ENCODE assay signal across 1 cellular context in genomic region chr10:78931333-78932083, GRCh38.
TF ChIP-seq lines count a peak whose summit lies in the region.

No MANE protein-coding gene starts in this region.

TF ChIP-seq in HEK293, 187 proteins besides CTCF, POLR2A, EP300 and RAD21 (continued from another document and continues in another):
- TF ChIP-seq, protein P1, sequence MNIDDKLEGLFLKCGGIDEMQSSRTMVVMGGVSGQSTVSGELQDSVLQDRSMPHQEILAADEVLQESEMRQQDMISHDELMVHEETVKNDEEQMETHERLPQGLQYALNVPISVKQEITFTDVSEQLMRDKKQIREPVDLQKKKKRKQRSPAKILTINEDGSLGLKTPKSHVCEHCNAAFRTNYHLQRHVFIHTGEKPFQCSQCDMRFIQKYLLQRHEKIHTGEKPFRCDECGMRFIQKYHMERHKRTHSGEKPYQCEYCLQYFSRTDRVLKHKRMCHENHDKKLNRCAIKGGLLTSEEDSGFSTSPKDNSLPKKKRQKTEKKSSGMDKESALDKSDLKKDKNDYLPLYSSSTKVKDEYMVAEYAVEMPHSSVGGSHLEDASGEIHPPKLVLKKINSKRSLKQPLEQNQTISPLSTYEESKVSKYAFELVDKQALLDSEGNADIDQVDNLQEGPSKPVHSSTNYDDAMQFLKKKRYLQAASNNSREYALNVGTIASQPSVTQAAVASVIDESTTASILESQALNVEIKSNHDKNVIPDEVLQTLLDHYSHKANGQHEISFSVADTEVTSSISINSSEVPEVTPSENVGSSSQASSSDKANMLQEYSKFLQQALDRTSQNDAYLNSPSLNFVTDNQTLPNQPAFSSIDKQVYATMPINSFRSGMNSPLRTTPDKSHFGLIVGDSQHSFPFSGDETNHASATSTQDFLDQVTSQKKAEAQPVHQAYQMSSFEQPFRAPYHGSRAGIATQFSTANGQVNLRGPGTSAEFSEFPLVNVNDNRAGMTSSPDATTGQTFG (tag by site-specific recombination; IDR thresholded peaks at IDR 0.05; ENCODE audit: borderline replicate concordance), result no peak
- no peak for TF ChIP-seq GFI1B (tag by site-specific recombination; IDR thresholded peaks at IDR 0.05)
- TF ChIP-seq ZNF121 (tag by site-specific recombination; IDR thresholded peaks at IDR 0.05), result no peak
- TF ChIP-seq KLF10 (tag by site-specific recombination; IDR thresholded peaks at IDR 0.05), result no peak
- TF ChIP-seq, protein P2, sequence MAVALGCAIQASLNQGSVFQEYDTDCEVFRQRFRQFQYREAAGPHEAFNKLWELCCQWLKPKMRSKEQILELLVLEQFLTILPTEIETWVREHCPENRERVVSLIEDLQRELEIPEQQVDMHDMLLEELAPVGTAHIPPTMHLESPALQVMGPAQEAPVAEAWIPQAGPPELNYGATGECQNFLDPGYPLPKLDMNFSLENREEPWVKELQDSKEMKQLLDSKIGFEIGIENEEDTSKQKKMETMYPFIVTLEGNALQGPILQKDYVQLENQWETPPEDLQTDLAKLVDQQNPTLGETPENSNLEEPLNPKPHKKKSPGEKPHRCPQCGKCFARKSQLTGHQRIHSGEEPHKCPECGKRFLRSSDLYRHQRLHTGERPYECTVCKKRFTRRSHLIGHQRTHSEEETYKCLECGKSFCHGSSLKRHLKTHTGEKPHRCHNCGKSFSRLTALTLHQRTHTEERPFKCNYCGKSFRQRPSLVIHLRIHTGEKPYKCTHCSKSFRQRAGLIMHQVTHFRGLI (tag by site-specific recombination; IDR thresholded peaks at IDR 0.05), result no peak
- peak; percentile 97 for TF ChIP-seq ZIC2 (tag by site-specific recombination; IDR thresholded peaks at IDR 0.05)
- TF ChIP-seq ZNF391 (tag by site-specific recombination; IDR thresholded peaks at IDR 0.05; ENCODE audit: borderline replicate concordance, low read depth), result no peak
- TF ChIP-seq, protein P3, sequence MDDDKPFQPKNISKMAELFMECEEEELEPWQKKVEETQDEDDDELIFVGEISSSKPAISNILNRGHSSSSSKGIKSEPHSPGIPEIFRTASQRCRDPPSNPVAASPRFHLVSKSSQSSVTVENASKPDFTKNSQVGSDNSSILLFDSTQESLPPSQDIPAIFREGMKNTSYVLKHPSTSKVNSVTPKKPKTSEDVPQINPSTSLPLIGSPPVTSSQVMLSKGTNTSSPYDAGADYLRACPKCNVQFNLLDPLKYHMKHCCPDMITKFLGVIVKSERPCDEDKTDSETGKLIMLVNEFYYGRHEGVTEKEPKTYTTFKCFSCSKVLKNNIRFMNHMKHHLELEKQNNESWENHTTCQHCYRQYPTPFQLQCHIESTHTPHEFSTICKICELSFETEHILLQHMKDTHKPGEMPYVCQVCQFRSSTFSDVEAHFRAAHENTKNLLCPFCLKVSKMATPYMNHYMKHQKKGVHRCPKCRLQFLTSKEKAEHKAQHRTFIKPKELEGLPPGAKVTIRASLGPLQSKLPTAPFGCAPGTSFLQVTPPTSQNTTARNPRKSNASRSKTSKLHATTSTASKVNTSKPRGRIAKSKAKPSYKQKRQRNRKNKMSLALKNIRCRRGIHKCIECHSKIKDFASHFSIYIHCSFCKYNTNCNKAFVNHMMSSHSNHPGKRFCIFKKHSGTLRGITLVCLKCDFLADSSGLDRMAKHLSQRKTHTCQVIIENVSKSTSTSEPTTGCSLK (tag by site-specific recombination; IDR thresholded peaks at IDR 0.05), result no peak
- no peak for TF ChIP-seq ZNF239 (tag by site-specific recombination; IDR thresholded peaks at IDR 0.05)
- TF ChIP-seq ZNF560 (tag by site-specific recombination; IDR thresholded peaks at IDR 0.05; ENCODE audit: borderline replicate concordance), result no peak
- TF ChIP-seq, protein P4, sequence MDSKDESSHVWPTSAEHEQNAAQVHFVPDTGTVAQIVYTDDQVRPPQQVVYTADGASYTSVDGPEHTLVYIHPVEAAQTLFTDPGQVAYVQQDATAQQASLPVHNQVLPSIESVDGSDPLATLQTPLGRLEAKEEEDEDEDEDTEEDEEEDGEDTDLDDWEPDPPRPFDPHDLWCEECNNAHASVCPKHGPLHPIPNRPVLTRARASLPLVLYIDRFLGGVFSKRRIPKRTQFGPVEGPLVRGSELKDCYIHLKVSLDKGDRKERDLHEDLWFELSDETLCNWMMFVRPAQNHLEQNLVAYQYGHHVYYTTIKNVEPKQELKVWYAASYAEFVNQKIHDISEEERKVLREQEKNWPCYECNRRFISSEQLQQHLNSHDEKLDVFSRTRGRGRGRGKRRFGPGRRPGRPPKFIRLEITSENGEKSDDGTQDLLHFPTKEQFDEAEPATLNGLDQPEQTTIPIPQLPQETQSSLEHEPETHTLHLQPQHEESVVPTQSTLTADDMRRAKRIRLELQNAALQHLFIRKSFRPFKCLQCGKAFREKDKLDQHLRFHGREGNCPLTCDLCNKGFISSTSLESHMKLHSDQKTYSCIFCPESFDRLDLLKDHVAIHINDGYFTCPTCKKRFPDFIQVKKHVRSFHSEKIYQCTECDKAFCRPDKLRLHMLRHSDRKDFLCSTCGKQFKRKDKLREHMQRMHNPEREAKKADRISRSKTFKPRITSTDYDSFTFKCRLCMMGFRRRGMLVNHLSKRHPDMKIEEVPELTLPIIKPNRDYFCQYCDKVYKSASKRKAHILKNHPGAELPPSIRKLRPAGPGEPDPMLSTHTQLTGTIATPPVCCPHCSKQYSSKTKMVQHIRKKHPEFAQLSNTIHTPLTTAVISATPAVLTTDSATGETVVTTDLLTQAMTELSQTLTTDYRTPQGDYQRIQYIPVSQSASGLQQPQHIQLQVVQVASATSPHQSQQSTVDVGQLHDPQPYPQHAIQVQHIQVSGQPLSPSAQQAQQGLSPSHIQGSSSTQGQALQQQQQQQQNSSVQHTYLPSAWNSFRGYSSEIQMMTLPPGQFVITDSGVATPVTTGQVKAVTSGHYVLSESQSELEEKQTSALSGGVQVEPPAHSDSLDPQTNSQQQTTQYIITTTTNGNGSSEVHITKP (tag by site-specific recombination; IDR thresholded peaks at IDR 0.05), result no peak
- TF ChIP-seq, protein P5, sequence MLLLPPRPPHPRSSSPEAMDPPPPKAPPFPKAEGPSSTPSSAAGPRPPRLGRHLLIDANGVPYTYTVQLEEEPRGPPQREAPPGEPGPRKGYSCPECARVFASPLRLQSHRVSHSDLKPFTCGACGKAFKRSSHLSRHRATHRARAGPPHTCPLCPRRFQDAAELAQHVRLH (tag by site-specific recombination; IDR thresholded peaks at IDR 0.05), result no peak
- no peak for TF ChIP-seq ZNF701 (tag by site-specific recombination; IDR thresholded peaks at IDR 0.05)
- TF ChIP-seq ZNF302 (tag by site-specific recombination; IDR thresholded peaks at IDR 0.05; ENCODE audit: low read depth), result no peak
- TF ChIP-seq PRDM1 (tag by site-specific recombination; IDR thresholded peaks at IDR 0.05), result no peak
- no peak for TF ChIP-seq KLF9 (tag by site-specific recombination; IDR thresholded peaks at IDR 0.05; ENCODE audit: low read depth)
- TF ChIP-seq ZNF48 (tag by site-specific recombination; IDR thresholded peaks at IDR 0.05), result no peak
- TF ChIP-seq ZNF610 (tag by site-specific recombination; IDR thresholded peaks at IDR 0.05; ENCODE audit: borderline replicate concordance), result no peak
- no peak for TF ChIP-seq ZNF677 (tag by site-specific recombination; IDR thresholded peaks at IDR 0.05)
- TF ChIP-seq ZNF341 (tag by site-specific recombination; IDR thresholded peaks at IDR 0.05; ENCODE audit: low read depth), result no peak; the same call in none of the 2 replicates
- no peak for TF ChIP-seq ZNF549 (tag by site-specific recombination; IDR thresholded peaks at IDR 0.05)
- no peak for TF ChIP-seq ZNF223 (tag by site-specific recombination; IDR thresholded peaks at IDR 0.05)
- TF ChIP-seq, protein P6, sequence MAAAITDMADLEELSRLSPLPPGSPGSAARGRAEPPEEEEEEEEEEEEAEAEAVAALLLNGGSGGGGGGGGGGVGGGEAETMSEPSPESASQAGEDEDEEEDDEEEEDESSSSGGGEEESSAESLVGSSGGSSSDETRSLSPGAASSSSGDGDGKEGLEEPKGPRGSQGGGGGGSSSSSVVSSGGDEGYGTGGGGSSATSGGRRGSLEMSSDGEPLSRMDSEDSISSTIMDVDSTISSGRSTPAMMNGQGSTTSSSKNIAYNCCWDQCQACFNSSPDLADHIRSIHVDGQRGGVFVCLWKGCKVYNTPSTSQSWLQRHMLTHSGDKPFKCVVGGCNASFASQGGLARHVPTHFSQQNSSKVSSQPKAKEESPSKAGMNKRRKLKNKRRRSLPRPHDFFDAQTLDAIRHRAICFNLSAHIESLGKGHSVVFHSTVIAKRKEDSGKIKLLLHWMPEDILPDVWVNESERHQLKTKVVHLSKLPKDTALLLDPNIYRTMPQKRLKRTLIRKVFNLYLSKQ (tag by site-specific recombination; IDR thresholded peaks at IDR 0.05; ENCODE audit: borderline replicate concordance), result no peak
- TF ChIP-seq ZNF658 (tag by site-specific recombination; IDR thresholded peaks at IDR 0.05), result no peak
- TF ChIP-seq ZSCAN30 (tag by site-specific recombination; IDR thresholded peaks at IDR 0.05), result no peak
- no peak for TF ChIP-seq ZNF266 (tag by site-specific recombination; IDR thresholded peaks at IDR 0.05; ENCODE audit: low read depth)
- TF ChIP-seq ZBTB21 (tag by site-specific recombination; IDR thresholded peaks at IDR 0.05), result 0 out of 2 replicates have a peak, but pooled peaks have one; percentile 20
- TF ChIP-seq ZNF19 (tag by site-specific recombination; IDR thresholded peaks at IDR 0.05; ENCODE audit: low read depth), result no peak
- TF ChIP-seq SETDB1 (IDR thresholded peaks at IDR 0.05; ENCODE audit: insufficient read length, low read length), result no peak
- TF ChIP-seq ZNF555 (tag by site-specific recombination; conservative IDR thresholded peaks at IDR 0.05), result no peak
- no peak for TF ChIP-seq ZNF785 (tag by site-specific recombination; IDR thresholded peaks at IDR 0.05)
- TF ChIP-seq, protein P7, sequence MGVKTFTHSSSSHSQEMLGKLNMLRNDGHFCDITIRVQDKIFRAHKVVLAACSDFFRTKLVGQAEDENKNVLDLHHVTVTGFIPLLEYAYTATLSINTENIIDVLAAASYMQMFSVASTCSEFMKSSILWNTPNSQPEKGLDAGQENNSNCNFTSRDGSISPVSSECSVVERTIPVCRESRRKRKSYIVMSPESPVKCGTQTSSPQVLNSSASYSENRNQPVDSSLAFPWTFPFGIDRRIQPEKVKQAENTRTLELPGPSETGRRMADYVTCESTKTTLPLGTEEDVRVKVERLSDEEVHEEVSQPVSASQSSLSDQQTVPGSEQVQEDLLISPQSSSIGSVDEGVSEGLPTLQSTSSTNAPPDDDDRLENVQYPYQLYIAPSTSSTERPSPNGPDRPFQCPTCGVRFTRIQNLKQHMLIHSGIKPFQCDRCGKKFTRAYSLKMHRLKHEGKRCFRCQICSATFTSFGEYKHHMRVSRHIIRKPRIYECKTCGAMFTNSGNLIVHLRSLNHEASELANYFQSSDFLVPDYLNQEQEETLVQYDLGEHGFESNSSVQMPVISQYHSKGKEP (tag by site-specific recombination; IDR thresholded peaks at IDR 0.05), result no peak
- peak; percentile 26; the same call in 1 of the 2 replicates for TF ChIP-seq IKZF3 (tag by site-specific recombination; IDR thresholded peaks at IDR 0.05)
- TF ChIP-seq ZNF24 (tag by site-specific recombination; IDR thresholded peaks at IDR 0.05), result 0 out of 2 replicates have a peak, but pooled peaks have one; percentile 23
- no peak for TF ChIP-seq ZNF404 (tag by site-specific recombination; IDR thresholded peaks at IDR 0.05)
- TF ChIP-seq, protein P8, sequence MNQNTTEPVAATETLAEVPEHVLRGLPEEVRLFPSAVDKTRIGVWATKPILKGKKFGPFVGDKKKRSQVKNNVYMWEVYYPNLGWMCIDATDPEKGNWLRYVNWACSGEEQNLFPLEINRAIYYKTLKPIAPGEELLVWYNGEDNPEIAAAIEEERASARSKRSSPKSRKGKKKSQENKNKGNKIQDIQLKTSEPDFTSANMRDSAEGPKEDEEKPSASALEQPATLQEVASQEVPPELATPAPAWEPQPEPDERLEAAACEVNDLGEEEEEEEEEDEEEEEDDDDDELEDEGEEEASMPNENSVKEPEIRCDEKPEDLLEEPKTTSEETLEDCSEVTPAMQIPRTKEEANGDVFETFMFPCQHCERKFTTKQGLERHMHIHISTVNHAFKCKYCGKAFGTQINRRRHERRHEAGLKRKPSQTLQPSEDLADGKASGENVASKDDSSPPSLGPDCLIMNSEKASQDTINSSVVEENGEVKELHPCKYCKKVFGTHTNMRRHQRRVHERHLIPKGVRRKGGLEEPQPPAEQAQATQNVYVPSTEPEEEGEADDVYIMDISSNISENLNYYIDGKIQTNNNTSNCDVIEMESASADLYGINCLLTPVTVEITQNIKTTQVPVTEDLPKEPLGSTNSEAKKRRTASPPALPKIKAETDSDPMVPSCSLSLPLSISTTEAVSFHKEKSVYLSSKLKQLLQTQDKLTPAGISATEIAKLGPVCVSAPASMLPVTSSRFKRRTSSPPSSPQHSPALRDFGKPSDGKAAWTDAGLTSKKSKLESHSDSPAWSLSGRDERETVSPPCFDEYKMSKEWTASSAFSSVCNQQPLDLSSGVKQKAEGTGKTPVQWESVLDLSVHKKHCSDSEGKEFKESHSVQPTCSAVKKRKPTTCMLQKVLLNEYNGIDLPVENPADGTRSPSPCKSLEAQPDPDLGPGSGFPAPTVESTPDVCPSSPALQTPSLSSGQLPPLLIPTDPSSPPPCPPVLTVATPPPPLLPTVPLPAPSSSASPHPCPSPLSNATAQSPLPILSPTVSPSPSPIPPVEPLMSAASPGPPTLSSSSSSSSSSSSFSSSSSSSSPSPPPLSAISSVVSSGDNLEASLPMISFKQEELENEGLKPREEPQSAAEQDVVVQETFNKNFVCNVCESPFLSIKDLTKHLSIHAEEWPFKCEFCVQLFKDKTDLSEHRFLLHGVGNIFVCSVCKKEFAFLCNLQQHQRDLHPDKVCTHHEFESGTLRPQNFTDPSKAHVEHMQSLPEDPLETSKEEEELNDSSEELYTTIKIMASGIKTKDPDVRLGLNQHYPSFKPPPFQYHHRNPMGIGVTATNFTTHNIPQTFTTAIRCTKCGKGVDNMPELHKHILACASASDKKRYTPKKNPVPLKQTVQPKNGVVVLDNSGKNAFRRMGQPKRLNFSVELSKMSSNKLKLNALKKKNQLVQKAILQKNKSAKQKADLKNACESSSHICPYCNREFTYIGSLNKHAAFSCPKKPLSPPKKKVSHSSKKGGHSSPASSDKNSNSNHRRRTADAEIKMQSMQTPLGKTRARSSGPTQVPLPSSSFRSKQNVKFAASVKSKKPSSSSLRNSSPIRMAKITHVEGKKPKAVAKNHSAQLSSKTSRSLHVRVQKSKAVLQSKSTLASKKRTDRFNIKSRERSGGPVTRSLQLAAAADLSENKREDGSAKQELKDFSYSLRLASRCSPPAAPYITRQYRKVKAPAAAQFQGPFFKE (tag by site-specific recombination; IDR thresholded peaks at IDR 0.05; ENCODE audit: borderline replicate concordance), result no peak
